Comparison of ENCODE assay signal across 14 cellular contexts in the genomic region with DNA sequence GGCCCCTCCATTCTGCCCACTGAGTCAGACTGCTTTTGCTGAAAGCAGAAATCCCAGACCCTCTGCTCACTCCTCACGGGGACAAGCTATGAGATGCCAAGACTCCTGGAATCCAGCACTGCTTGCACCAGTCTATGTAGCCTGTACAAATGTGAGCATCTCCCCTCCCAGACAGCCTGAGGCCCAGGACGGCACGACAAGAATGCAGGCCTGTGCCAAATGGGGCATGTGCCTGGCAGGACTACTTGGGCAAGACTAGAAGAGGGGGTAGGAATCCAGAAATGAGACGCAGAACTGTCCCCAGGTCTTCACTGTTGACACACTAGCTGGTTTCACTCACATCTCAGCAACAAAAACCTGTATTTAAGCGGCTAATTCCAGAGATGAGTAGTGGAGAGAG. TPM values are rescaled to one million over a fixed set of nuclear protein-coding genes. Genes with fewer than 3 reads are reported as not detected.
DNase-seq lines count a peak whose midpoint lies in the region; ATAC-seq and TF ChIP-seq lines count a peak whose summit lies in the region.
"Had no signal": no experiment of that assay in that cellular context is flagged by ENCODE, and none has a peak within 500 bp of the region (broad histone marks: within the 10 kb centered on the region; RNA-seq: fewer than 3 reads in every experiment).

No MANE protein-coding gene starts in this region.

- in situ Hi-C loops in ACHN (cut with HindIII; ENCODE audit: low pct_ligation_motif_present, low pct_unique_long_range_greater_than_20kb, low sequenced_read_pairs) = no loop called here

- TF ChIP-seq POLR2A in gastroesophageal sphincter (IDR thresholded peaks at IDR 0.05) = no peak
- no peak for TF ChIP-seq POLR2A in prostate gland (IDR thresholded peaks at IDR 0.05)

- no peaks in the 10 kb centered on the region for H3K27me3 ChIP-seq in gastroesophageal sphincter
- H3K27me3 ChIP-seq in prostate gland (replicated peaks; ENCODE audit: insufficient read depth) = no peaks in the 10 kb centered on the region

- ATAC-seq in T-helper 17 cell (no peak), gastroesophageal sphincter (peak; percentile 53), HG03025 (IDR thresholded peaks at IDR 0.05; ENCODE audit: low FRiP score, unreplicated experiment) (no peak)

- H3K27ac ChIP-seq in gastroesophageal sphincter = peak overlapping the region; percentile 62 to 100 (median 98)
- H3K27ac ChIP-seq in prostate gland = peak overlapping the region; percentile 63 to 76
- H3K27ac ChIP-seq: HL-60 had no signal

- no peaks in the 10 kb centered on the region for H3K27me3 Mint-ChIP-seq in T-helper 17 cell

- H3K4me1 Mint-ChIP-seq in T-helper 17 cell = peaks cover 10% of the 10 kb centered on the region

- H3K4me1 ChIP-seq in gastroesophageal sphincter (peaks cover 0 to 63% (median 53%) of the 10 kb centered on the region in 3 donors), prostate gland (replicated peaks) (peaks cover 11% of the 10 kb centered on the region)

- DNase-seq in ACHN = peak; percentile 34
- no peak for DNase-seq in T-helper 17 cell
- DNase-seq in prostate gland (ENCODE audit: low spot score) = peak; percentile 84
- DNase-seq in NOMO-1 treated with dmso at 0.1 percent for 144 hours (lab: John Stamatoyannopoulos, UW; ENCODE audit: unreplicated experiment) = no peak
- DNase-seq in germinal center (ENCODE audit: low spot score) = no peak
- no peak for DNase-seq in NCI-H2196 (lab: John Stamatoyannopoulos, UW; ENCODE audit: unreplicated experiment)
- DNase-seq: activated CD8-positive, alpha-beta memory T cell treated with anti-CD3 and anti-CD28 coated beads, Interleukin-2, amount 50 U/mL, for 48 hours; effector CD8-positive, alpha-beta T cell; hippocampal formation; mesenchymal stem cell; NCI-H226 had no signal

- H3K36me3 ChIP-seq in gastroesophageal sphincter (peaks cover 0 to 50% of the 10 kb centered on the region in 2 donors), prostate gland (no peaks in the 10 kb centered on the region)

- H3K4me3 ChIP-seq in gastroesophageal sphincter (peak overlapping the region in 1 of 2 donors; percentile 14), prostate gland (no peak overlapping the region)

- H3K4me3 Mint-ChIP-seq in T-helper 17 cell = no peak overlapping the region

- intact Hi-C loops in prostate gland (cut with DNase I) = no loop called here

- peaks cover 3% of the 10 kb centered on the region for H3K36me3 Mint-ChIP-seq in T-helper 17 cell (ENCODE audit: low read depth)

- TF ChIP-seq CTCF in gastroesophageal sphincter (IDR thresholded peaks at IDR 0.05) (no peak), prostate gland (IDR thresholded peaks at IDR 0.05) (no peak)

- H3K9me3 ChIP-seq in T-helper 17 cell (ENCODE audit: control insufficient read depth, low read length, poor library complexity, severe bottlenecking) (no peaks in the 10 kb centered on the region), gastroesophageal sphincter (no peaks in the 10 kb centered on the region), prostate gland (no peaks in the 10 kb centered on the region)

- no peak for TF ChIP-seq EP300 in gastroesophageal sphincter (IDR thresholded peaks at IDR 0.05)

- WGBS in gastroesophageal sphincter (ENCODE audit: low coverage in 1 of 2), 2 donors = 43 to 80% methylated on average over 1 of the region's 5 CpGs
- WGBS in prostate gland = 46% methylated on average over 5 of the region's 5 CpGs

- H3K27ac Mint-ChIP-seq in T-helper 17 cell = peak overlapping the region; percentile 41

RNA-seq across cellular contexts. Expression of a gene that starts 2.8 kb away (rescaled TPM):
- total RNA-seq in T-helper 17 cell (10 to 100 TPM; 29.5 to 43.1 TPM), gastroesophageal sphincter (100 to 1,000 TPM; 215 to 461 (median 287) TPM), prostate gland (100 to 1,000 TPM in 1 of 2 donors, 10 to 100 TPM in 1; 94.4 to 120 TPM)

RNA-seq across cellular contexts. Expression of a gene that starts 21.1 kb away (rescaled TPM):
- 100 to 1,000 TPM; 172 to 189 TPM for total RNA-seq in T-helper 17 cell
- 10 to 100 TPM; 59.6 to 76.0 (median 73.1) TPM for total RNA-seq in gastroesophageal sphincter
- total RNA-seq in prostate gland = 10 to 100 TPM; 82.7 to 87.4 TPM

RNA-seq across cellular contexts. Expression of a gene that starts 39.2 kb away (rescaled TPM):
- total RNA-seq in T-helper 17 cell (10 to 100 TPM; 14.8 to 17.4 TPM), gastroesophageal sphincter (10 to 100 TPM; 72.7 to 98.4 (median 77.2) TPM), prostate gland (10 to 100 TPM; 52.6 to 77.7 TPM)

Comparison
In these comparisons a context has a peak if more than half of its experiments do, and no peak if none do; other contexts are left out.
1. DNase-seq: peak in ACHN (single experiment) and prostate gland (single experiment); none in T-helper 17 cell (0 of 3), NOMO-1 treated with dmso at 0.1 percent for 144 hours (single experiment), germinal center (single experiment) and NCI-H2196 (single experiment).